In the genomic region with DNA sequence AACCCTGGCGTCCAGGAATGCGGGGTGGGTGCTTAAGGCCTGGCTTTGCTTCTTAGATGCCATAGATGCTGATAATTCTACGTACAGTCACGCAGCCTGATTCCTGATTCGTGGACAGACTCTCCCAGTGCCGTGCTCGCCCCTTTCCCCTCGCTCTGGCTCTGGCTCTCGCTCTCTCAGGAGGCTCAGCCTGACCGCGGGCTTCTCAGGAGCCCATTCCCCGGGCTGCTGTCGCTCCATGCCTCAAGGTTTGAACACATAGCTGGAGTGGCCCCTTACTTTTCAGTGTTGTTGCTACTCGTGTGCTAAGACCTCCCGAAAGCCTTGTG, we compare ENCODE assay signal across 1 cellular context.
TF ChIP-seq lines count a peak whose summit lies in the region.

No MANE protein-coding gene starts in this region.

TF ChIP-seq in HepG2, 621 proteins besides CTCF, POLR2A, EP300 and RAD21 (continued from another document):
- TF ChIP-seq ZSCAN25 (CRISPR knock-in tag; IDR thresholded peaks at IDR 0.05) (peak; percentile 79; the same call in 1 of the 2 replicates), ZNF263 (CRISPR knock-in tag; IDR thresholded peaks at IDR 0.05) (no peak), ZNF136 (CRISPR knock-in tag; IDR thresholded peaks at IDR 0.05; ENCODE audit: low read depth) (no peak), POLR2G (IDR thresholded peaks at IDR 0.05; ENCODE audit: low read depth, low read length) (0 out of 2 replicates have a peak, but pooled peaks have one; percentile 23), FIP1L1 (IDR thresholded peaks at IDR 0.05; ENCODE audit: borderline replicate concordance, insufficient read depth, low read depth, low read length) (no peak), SP2 (CRISPR knock-in tag; IDR thresholded peaks at IDR 0.05) (no peak), ATF1 (CRISPR knock-in tag; IDR thresholded peaks at IDR 0.05) (no peak), JUNB (CRISPR knock-in tag; IDR thresholded peaks at IDR 0.05; ENCODE audit: borderline replicate concordance) (no peak), ZNF747 (CRISPR knock-in tag; IDR thresholded peaks at IDR 0.05; ENCODE audit: borderline replicate concordance) (no peak), ASH2L (IDR thresholded peaks at IDR 0.05; ENCODE audit: insufficient read length, low read depth, low read length) (peak; percentile 3), ZNF180 (CRISPR knock-in tag; IDR thresholded peaks at IDR 0.05; ENCODE audit: borderline replicate concordance, low read depth) (no peak), SP5 (CRISPR knock-in tag; IDR thresholded peaks at IDR 0.05; ENCODE audit: borderline replicate concordance, low read depth) (no peak), SNRNP70 (IDR thresholded peaks at IDR 0.05; ENCODE audit: low read depth, low read length) (no peak), HMG20B (CRISPR knock-in tag; conservative IDR thresholded peaks at IDR 0.05) (no peak)
